ENCODE assay signal across 9 cellular contexts in the genomic region with DNA sequence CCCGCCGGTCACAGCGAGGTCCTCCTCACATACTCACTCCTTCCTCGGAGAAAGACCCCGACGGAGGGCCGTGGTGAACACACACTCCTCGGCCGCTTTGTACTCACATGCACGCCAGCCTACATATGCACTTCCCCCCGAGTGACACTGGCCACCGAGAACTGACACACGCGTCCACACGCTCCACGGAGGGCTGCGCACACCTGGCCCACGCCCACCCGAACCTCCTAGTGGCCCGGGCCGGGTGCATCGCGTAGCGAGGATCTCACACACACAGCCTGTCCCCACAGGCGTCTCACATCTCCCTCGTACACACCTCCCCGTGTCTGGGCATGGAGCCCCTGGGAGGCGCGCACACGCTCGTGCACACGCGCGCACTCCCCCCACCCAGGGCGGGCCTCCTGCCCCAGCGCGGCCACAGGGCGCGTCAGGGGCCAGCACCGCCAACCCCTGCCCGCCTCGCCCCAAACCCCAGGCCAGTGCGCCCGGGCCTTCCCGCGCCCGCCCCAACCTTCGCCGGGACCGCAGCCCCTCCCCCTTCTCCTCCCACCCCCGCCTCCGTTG. TPM values are rescaled to one million over a fixed set of nuclear protein-coding genes. Genes with fewer than 3 reads are reported as not detected.
DNase-seq lines count a peak whose midpoint lies in the region; ATAC-seq and TF ChIP-seq lines count a peak whose summit lies in the region.
"Had no signal": no experiment of that assay in that cellular context is flagged by ENCODE, and none has a peak within 500 bp of the region (broad histone marks: within the 10 kb centered on the region; RNA-seq: fewer than 3 reads in every experiment).

No MANE protein-coding gene starts in this region.

- H3K9me3 Mint-ChIP-seq in activated T-helper 1 cell treated with anti-CD3 and anti-CD28 coated beads, Interleukin-12 subunit alpha, Interleukin-12 subunit beta, Interleukin-2, Interleukin-4 antibody, amounts not matched to agents 30 ng/mL and 10 ng/mL and 1 ng/mL, durations not matched to agents 14 hours and 24 hours and 36 hours, result no peaks in the 10 kb centered on the region
- H3K9me3 Mint-ChIP-seq: central memory CD8-positive, alpha-beta T cell had no signal

- H3K4me2 ChIP-seq in hepatocyte, result peak overlapping the region; percentile 96

- H3K4me1 ChIP-seq in hepatocyte (ENCODE audit: insufficient read depth), result no peaks in the 10 kb centered on the region
- H3K4me1 ChIP-seq in gastrocnemius medialis, result no peaks in the 10 kb centered on the region

- H3K9me2 ChIP-seq in hepatocyte (replicated peaks; ENCODE audit: insufficient read depth), result no peaks in the 10 kb centered on the region

- H3K27ac ChIP-seq in hepatocyte (peak overlapping the region; percentile 53), gastrocnemius medialis (no peak overlapping the region)

- H3K36me3 ChIP-seq in hepatocyte (replicated peaks; ENCODE audit: insufficient read depth, low read depth) (no peaks in the 10 kb centered on the region), gastrocnemius medialis (no peaks in the 10 kb centered on the region)

- H3K27ac Mint-ChIP-seq in activated T-helper 1 cell treated with anti-CD3 and anti-CD28 coated beads, Interleukin-12 subunit alpha, Interleukin-12 subunit beta, Interleukin-2, Interleukin-4 antibody, amounts not matched to agents 30 ng/mL and 10 ng/mL and 1 ng/mL, durations not matched to agents 14 hours and 24 hours and 36 hours, result peak overlapping the region; percentile 53

- no peak for TF ChIP-seq POLR2A in gastrocnemius medialis (IDR thresholded peaks at IDR 0.05)

- H3K4me1 Mint-ChIP-seq in activated T-helper 1 cell treated with anti-CD3 and anti-CD28 coated beads, Interleukin-12 subunit alpha, Interleukin-12 subunit beta, Interleukin-2, Interleukin-4 antibody, amounts not matched to agents 30 ng/mL and 10 ng/mL and 1 ng/mL, durations not matched to agents 14 hours and 24 hours and 36 hours (ENCODE audit: low read depth), result no peaks in the 10 kb centered on the region

- no peak for TF ChIP-seq CTCF in hepatocyte (IDR thresholded peaks at IDR 0.05; ENCODE audit: poor library complexity)
- TF ChIP-seq CTCF in gastrocnemius medialis (IDR thresholded peaks at IDR 0.05 in 4 of 5, conservative IDR thresholded peaks at IDR 0.05 in 1 of 5), result no peak

- WGBS in hepatocyte (ENCODE audit: low lambda C conversion rate, missing lambda C conversion rate), result under 1% methylated on average over 26 of the region's 52 CpGs

- no peaks in the 10 kb centered on the region for H4K20me1 ChIP-seq in hepatocyte (ENCODE audit: insufficient read depth, poor library complexity, severe bottlenecking)

- no peaks in the 10 kb centered on the region for H3K36me3 Mint-ChIP-seq in activated T-helper 1 cell treated with anti-CD3 and anti-CD28 coated beads, Interleukin-12 subunit alpha, Interleukin-12 subunit beta, Interleukin-2, Interleukin-4 antibody, amounts not matched to agents 30 ng/mL and 10 ng/mL and 1 ng/mL, durations not matched to agents 14 hours and 24 hours and 36 hours (ENCODE audit: low read depth)

- intact Hi-C loops in activated T-helper 1 cell treated with anti-CD3 and anti-CD28 coated beads, Interleukin-12 subunit alpha, Interleukin-12 subunit beta, Interleukin-2, Interleukin-4 antibody, amounts not matched to agents 30 ng/mL and 10 ng/mL and 1 ng/mL, durations not matched to agents 14 hours and 24 hours and 36 hours (cut with micrococcal nuclease), result no loop called here
- intact Hi-C loops in gastrocnemius medialis (cut with DNase I; ENCODE audit: low total_unique reads), result no loop called here

- H3K4me3 ChIP-seq in hepatocyte (peak overlapping the region; percentile 81), gastrocnemius medialis (peak overlapping the region; percentile 46 to 58 (median 54))

- H3K27me3 ChIP-seq in hepatocyte, result peaks cover 37% of the 10 kb centered on the region
- H3K27me3 ChIP-seq in gastrocnemius medialis, result peaks cover 30 to 46% (median 44%) of the 10 kb centered on the region in 3 donors

- H3K4me3 Mint-ChIP-seq in activated T-helper 1 cell treated with anti-CD3 and anti-CD28 coated beads, Interleukin-12 subunit alpha, Interleukin-12 subunit beta, Interleukin-2, Interleukin-4 antibody, amounts not matched to agents 30 ng/mL and 10 ng/mL and 1 ng/mL, durations not matched to agents 14 hours and 24 hours and 36 hours, result peak overlapping the region; percentile 81
- H3K4me3 Mint-ChIP-seq: central memory CD8-positive, alpha-beta T cell had no signal

- in situ Hi-C loops in gastrocnemius medialis (cut with MboI; ENCODE audit: low sequenced_read_pairs in 4 of 4), result no loop called here

- H3K9me3 ChIP-seq in hepatocyte (ENCODE audit: low read depth) (no peaks in the 10 kb centered on the region), gastrocnemius medialis (no peaks in the 10 kb centered on the region)

- DNase-seq in 8988T (peak; percentile 72), hepatocyte (ENCODE audit: low spot score) (peak; percentile 24), gastrocnemius medialis (no peak), RPMI8226 (no peak), DMS153 (lab: John Stamatoyannopoulos, UW) (no peak)
- no peak for DNase-seq in activated T-helper 1 cell treated with anti-CD3 and anti-CD28 coated beads, Interleukin-12 subunit alpha, Interleukin-12 subunit beta, Interleukin-2, Interleukin-4 antibody, amounts not matched to agents 30 ng/mL and 10 ng/mL and 1 ng/mL, durations not matched to agents 14 hours and 24 hours and 36 hours (ENCODE audit: low spot score)
- DNase-seq in activated CD4-positive, CD25-positive, alpha-beta regulatory T cell (lab: John Stamatoyannopoulos, UW), result no peak

- H2AFZ ChIP-seq in hepatocyte, result peak overlapping the region; percentile 99

- ATAC-seq in GM19455 (IDR thresholded peaks at IDR 0.05; ENCODE audit: unreplicated experiment) (peak; percentile 33), gastrocnemius medialis (no peak)

- peaks cover 45% of the 10 kb centered on the region for H3K27me3 Mint-ChIP-seq in activated T-helper 1 cell treated with anti-CD3 and anti-CD28 coated beads, Interleukin-12 subunit alpha, Interleukin-12 subunit beta, Interleukin-2, Interleukin-4 antibody, amounts not matched to agents 30 ng/mL and 10 ng/mL and 1 ng/mL, durations not matched to agents 14 hours and 24 hours and 36 hours (ENCODE audit: insufficient read depth)

- peaks cover 3% of the 10 kb centered on the region for H3K79me2 ChIP-seq in hepatocyte

RNA-seq across cellular contexts. Expression of a gene that starts 0.4 kb away (rescaled TPM):
- total RNA-seq in activated T-helper 1 cell treated with anti-CD3 and anti-CD28 coated beads, Interleukin-12 subunit alpha, Interleukin-12 subunit beta, Interleukin-2, Interleukin-4 antibody, amounts not matched to agents 30 ng/mL and 10 ng/mL and 1 ng/mL, durations not matched to agents 14 hours and 24 hours and 36 hours, result 0.10 TPM in 2 replicates
- total RNA-seq in hepatocyte (5.1 and 6.0 TPM in 2 replicates), gastrocnemius medialis (1 to 10 TPM in 1 of 4 donors, under 1 TPM in 3; 0.42 to 1.1 (median 0.59) TPM)
- polyA plus RNA-seq in hepatocyte, result 1.1 and 1.2 TPM in 2 replicates

Comparison
In these comparisons a context has a peak if more than half of its experiments do, and no peak if none do; other contexts are left out.
1. DNase-seq: peak in 8988T (single experiment) and hepatocyte (single experiment); none in activated T-helper 1 cell treated with anti-CD3 and anti-CD28 coated beads, Interleukin-12 subunit alpha, Interleukin-12 subunit beta, Interleukin-2, Interleukin-4 antibody, amounts not matched to agents 30 ng/mL and 10 ng/mL and 1 ng/mL, durations not matched to agents 14 hours and 24 hours and 36 hours (single experiment), gastrocnemius medialis (0 of 2), RPMI8226 (single experiment), DMS153 (single experiment) and activated CD4-positive, CD25-positive, alpha-beta regulatory T cell (0 of 4).